13 cellular contexts compared by ENCODE assay signal in genomic region chr10:7428673-7429350, GRCh38.
"Had no signal": no experiment of that assay in that cellular context is flagged by ENCODE, and none has a peak within 500 bp of the region (broad histone marks: within the 10 kb centered on the region; RNA-seq: fewer than 3 reads in every experiment).

No MANE protein-coding gene starts in this region.

- H3K4me1 ChIP-seq: pancreas had no signal

- DNase-seq: activated CD4-positive, alpha-beta memory T cell treated with anti-CD3 and anti-CD28 coated beads, Interleukin-2, amount 10 ng/mL, durations not matched to agents 7 days and 5 days; activated CD4-positive, alpha-beta T cell treated with anti-CD3 and anti-CD28 coated beads for 4 hours; activated effector memory CD4-positive, alpha-beta T cell treated with Interleukin-2 at 50 U/mL for 16 hours; activated naive CD4-positive, alpha-beta T cell treated with anti-CD3 and anti-CD28 coated beads, Interleukin-2, amount 50 U/mL, for 16 hours; activated T-cell treated with anti-CD3 and anti-CD28 coated beads, Interleukin-2, amount 50 U/mL, for 4 hours; body of pancreas; caudate nucleus; islet precursor cell; pancreas; stimulated activated CD4-positive, alpha-beta T cell treated with anti-CD3 and anti-CD28 coated beads, Interleukin-12 subunit alpha, Interleukin-12 subunit beta, amount 100 ng/mL, for 4 hours; stimulated activated CD4-positive, alpha-beta T cell treated with anti-CD3 and anti-CD28 coated beads, Interleukin-2, amount 100 ng/mL, for 24 hours had no signal

- H3K4me3 ChIP-seq: body of pancreas, pancreas had no signal

- H3K9me3 ChIP-seq: body of pancreas, pancreas had no signal

- H3K4me3 Mint-ChIP-seq: activated CD4-positive, alpha-beta memory T cell treated with anti-CD3 and anti-CD28 coated beads, Interleukin-2, amount 10 ng/mL, durations not matched to agents 7 days and 5 days; activated T-cell treated with anti-CD3 and anti-CD28 coated beads, Interleukin-2, amount 50 U/mL, for 4 hours; WTC11 had no signal

- ATAC-seq: activated T-cell treated with anti-CD3 and anti-CD28 coated beads, Interleukin-2, amount 50 U/mL, for 4 hours; body of pancreas; esophagus mucosa; pancreas; WTC11 had no signal

- H3K9me3 Mint-ChIP-seq: activated CD4-positive, alpha-beta memory T cell treated with anti-CD3 and anti-CD28 coated beads, Interleukin-2, amount 10 ng/mL, durations not matched to agents 7 days and 5 days; activated T-cell treated with anti-CD3 and anti-CD28 coated beads, Interleukin-2, amount 50 U/mL, for 4 hours; WTC11 had no signal

- H3K27ac Mint-ChIP-seq: activated CD4-positive, alpha-beta memory T cell treated with anti-CD3 and anti-CD28 coated beads, Interleukin-2, amount 10 ng/mL, durations not matched to agents 7 days and 5 days; WTC11 had no signal

- H3K27me3 ChIP-seq: body of pancreas, pancreas had no signal

- H3K36me3 Mint-ChIP-seq: WTC11 had no signal

- H3K27ac ChIP-seq: body of pancreas, pancreas had no signal

- H3K36me3 ChIP-seq: pancreas had no signal
